In the genomic region with DNA sequence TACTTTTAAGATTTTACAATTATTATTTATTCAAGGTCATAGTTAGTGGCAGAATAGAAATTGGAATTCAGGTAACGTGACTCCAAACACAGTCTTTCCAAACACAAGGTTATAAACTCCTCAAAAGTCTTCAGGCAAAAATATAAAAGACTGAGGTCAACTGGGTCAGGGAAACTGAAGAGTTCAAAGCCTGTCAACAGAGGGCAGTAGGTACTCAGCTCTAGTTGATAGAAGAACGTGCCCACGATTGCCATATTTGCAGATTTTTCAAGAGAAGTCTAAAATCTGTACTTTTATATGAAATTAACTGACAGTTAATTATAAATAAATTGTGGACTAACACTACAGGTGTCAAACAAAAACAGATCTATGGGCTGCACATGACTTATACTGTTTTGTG, we compare ENCODE assay signal across 1 cellular context.
TF ChIP-seq lines count a peak whose summit lies in the region.

No MANE protein-coding gene starts in this region.

TF ChIP-seq in SK-N-SH, 30 proteins besides CTCF, POLR2A, EP300 and RAD21 (continued from another document):
- TF ChIP-seq, protein P1, sequence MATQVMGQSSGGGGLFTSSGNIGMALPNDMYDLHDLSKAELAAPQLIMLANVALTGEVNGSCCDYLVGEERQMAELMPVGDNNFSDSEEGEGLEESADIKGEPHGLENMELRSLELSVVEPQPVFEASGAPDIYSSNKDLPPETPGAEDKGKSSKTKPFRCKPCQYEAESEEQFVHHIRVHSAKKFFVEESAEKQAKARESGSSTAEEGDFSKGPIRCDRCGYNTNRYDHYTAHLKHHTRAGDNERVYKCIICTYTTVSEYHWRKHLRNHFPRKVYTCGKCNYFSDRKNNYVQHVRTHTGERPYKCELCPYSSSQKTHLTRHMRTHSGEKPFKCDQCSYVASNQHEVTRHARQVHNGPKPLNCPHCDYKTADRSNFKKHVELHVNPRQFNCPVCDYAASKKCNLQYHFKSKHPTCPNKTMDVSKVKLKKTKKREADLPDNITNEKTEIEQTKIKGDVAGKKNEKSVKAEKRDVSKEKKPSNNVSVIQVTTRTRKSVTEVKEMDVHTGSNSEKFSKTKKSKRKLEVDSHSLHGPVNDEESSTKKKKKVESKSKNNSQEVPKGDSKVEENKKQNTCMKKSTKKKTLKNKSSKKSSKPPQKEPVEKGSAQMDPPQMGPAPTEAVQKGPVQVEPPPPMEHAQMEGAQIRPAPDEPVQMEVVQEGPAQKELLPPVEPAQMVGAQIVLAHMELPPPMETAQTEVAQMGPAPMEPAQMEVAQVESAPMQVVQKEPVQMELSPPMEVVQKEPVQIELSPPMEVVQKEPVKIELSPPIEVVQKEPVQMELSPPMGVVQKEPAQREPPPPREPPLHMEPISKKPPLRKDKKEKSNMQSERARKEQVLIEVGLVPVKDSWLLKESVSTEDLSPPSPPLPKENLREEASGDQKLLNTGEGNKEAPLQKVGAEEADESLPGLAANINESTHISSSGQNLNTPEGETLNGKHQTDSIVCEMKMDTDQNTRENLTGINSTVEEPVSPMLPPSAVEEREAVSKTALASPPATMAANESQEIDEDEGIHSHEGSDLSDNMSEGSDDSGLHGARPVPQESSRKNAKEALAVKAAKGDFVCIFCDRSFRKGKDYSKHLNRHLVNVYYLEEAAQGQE (IDR thresholded peaks at IDR 0.05; ENCODE audit: low read depth, low read length): no peak
- no peak for TF ChIP-seq FOXJ3 (CRISPR knock-in tag; IDR thresholded peaks at IDR 0.05)
- no peak for TF ChIP-seq FOSL2 (IDR thresholded peaks at IDR 0.05; ENCODE audit: borderline replicate concordance, low read depth)
- TF ChIP-seq JUND (IDR thresholded peaks at IDR 0.05): no peak
- no peak for TF ChIP-seq RCOR1 (IDR thresholded peaks at IDR 0.05; ENCODE audit: low read length)
- no peak for TF ChIP-seq TEAD4 (IDR thresholded peaks at IDR 0.05; ENCODE audit: borderline replicate concordance, insufficient read depth)
- TF ChIP-seq YY1 (IDR thresholded peaks at IDR 0.05; ENCODE audit: low read depth): no peak
- TF ChIP-seq SIN3A (IDR thresholded peaks at IDR 0.05; ENCODE audit: borderline replicate concordance, low read depth, low read length): no peak
- TF ChIP-seq CHD2 (IDR thresholded peaks at IDR 0.05; ENCODE audit: low read length, partially characterized antibody): no peak
- TF ChIP-seq POLR2AphosphoS5 (IDR thresholded peaks at IDR 0.05; ENCODE audit: low read depth, low read length): no peak
- TF ChIP-seq MEF2A (IDR thresholded peaks at IDR 0.05; ENCODE audit: borderline replicate concordance, low read depth): no peak
- TF ChIP-seq ELF1 (IDR thresholded peaks at IDR 0.05): no peak
- no peak for TF ChIP-seq EZH2phosphoT487 (IDR thresholded peaks at IDR 0.05; ENCODE audit: borderline replicate concordance, low read depth)
- TF ChIP-seq GATA2 (CRISPR knock-in tag; IDR thresholded peaks at IDR 0.05): no peak
